Comparison of ENCODE assay signal across 8 cellular contexts in the genomic region with DNA sequence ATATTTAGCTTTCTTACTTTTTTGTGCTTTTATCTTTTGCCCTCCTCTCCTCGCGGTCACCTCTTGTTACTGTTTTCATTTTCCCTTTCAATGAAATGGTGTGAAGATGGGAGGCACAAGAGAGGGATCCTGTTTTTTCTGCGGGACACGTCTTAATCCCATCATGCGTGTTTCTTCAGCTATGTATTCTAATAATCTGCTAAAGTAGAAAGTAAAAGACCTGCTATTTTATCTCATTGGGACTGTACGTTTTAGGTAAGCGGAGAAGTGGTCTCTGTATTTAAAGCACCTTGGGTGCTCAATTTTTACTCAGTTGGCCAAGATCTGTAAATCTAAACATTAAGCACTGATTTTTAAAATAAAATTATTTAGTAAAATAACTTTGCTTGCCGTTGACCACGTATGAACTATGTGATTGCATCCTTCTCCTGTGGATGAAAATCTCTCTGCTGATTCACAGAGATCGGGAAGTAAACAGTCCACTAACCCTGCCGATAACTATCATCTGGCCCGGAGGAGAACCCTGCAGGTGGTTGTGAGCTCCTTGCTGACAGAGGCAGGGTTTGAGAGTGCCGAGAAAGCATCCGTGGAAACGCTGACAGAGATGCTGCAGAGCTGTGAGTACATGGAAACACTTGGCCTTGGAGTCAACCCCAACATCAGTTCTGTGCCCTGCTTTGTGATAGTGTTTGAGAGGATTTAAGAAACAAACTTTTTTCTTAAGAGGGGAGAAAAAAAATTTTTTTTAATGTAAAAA. TPM values are rescaled to one million over a fixed set of nuclear protein-coding genes. Genes with fewer than 3 reads are reported as not detected.
A peak's percentile ranks its signal among the peaks of the same experiment; 100 is the strongest.
DNase-seq lines count a peak whose midpoint lies in the region; ATAC-seq and TF ChIP-seq lines count a peak whose summit lies in the region.

No MANE protein-coding gene starts in this region.

- no peaks in the 10 kb centered on the region for H3K9me3 Mint-ChIP-seq in naive B cell

- DNase-seq in AG09309 (ENCODE audit: low read depth) (no peak), choroid plexus epithelial cell (ENCODE audit: low read depth) (peak; percentile 47), naive B cell (no peak), NCI-H1092 (lab: John Stamatoyannopoulos, UW) (no peak), Ammon's horn (ENCODE audit: low spot score) (no peak)
- no peak for DNase-seq in Jurkat, Clone E6-1 (ENCODE audit: low read depth, low spot score)

- ATAC-seq in naive B cell (ENCODE audit: low read depth in 2 of 2) (no peak), GM21381 (IDR thresholded peaks at IDR 0.05; ENCODE audit: unreplicated experiment) (no peak), HG02571 (IDR thresholded peaks at IDR 0.05; ENCODE audit: unreplicated experiment) (no peak)

- H3K27me3 Mint-ChIP-seq in naive B cell, result no peaks in the 10 kb centered on the region

- H3K4me1 Mint-ChIP-seq in naive B cell, result peaks cover 31 to 60% (median 45%) of the 10 kb centered on the region in 3 donors

- H3K4me3 ChIP-seq in AG09309 (ENCODE audit: control insufficient read depth, low read depth, low read length) (peak overlapping the region; percentile 76), choroid plexus epithelial cell (ENCODE audit: low read depth, low read length) (peak overlapping the region; percentile 89)
- H3K4me3 ChIP-seq in Jurkat, Clone E6-1 (ENCODE audit: low read length), result peak overlapping the region; percentile 78

- TF ChIP-seq CTCF in AG09309 (IDR thresholded peaks at IDR 0.05; ENCODE audit: control insufficient read depth, insufficient read depth, low read depth, low read length, missing control alignments) (no peak), choroid plexus epithelial cell (conservative IDR thresholded peaks at IDR 0.05; ENCODE audit: low read depth, low read length) (no peak)

- H3K27ac Mint-ChIP-seq in naive B cell, result peak overlapping the region; percentile 92 to 99 (median 98)

- H3K4me3 Mint-ChIP-seq in naive B cell, result peak overlapping the region; percentile 91 to 99 (median 98)

- H3K36me3 Mint-ChIP-seq in naive B cell, result no peaks in the 10 kb centered on the region

RNA-seq across cellular contexts. Expression of a gene that starts 0.8 kb away (rescaled TPM):
- 25.3 TPM for polyA plus RNA-seq in Jurkat, Clone E6-1 (2012; ENCODE audit: insufficient read depth, insufficient read length)
- 10 to 100 TPM; 10.3 to 25.6 (median 18.6) TPM for polyA plus RNA-seq in naive B cell (ENCODE audit: low read depth in 6 of 6)
